Comparison of ENCODE assay signal across 33 cellular contexts in genomic region chr13:101979825-101980224, GRCh38.
DNase-seq lines count a peak whose midpoint lies in the region; ATAC-seq, FAIRE-seq and TF ChIP-seq lines count a peak whose summit lies in the region.
"Had no signal": no experiment of that assay in that cellular context is flagged by ENCODE, and none has a peak within 500 bp of the region (broad histone marks: within the 10 kb centered on the region; RNA-seq: fewer than 3 reads in every experiment).

No MANE protein-coding gene starts in this region.

- POLR2A ChIA-PET in activated CD8-positive, alpha-beta T cell treated with anti-CD3 and anti-CD28 coated beads for 36 hours (lab: Charles Lee): no interaction called here

- H3K4me3 ChIP-seq in endocrine pancreas (ENCODE audit: control insufficient read depth, insufficient read depth, low read length): peak overlapping the region; percentile 42
- H3K4me3 ChIP-seq: neural progenitor cell, thoracic aorta, uterus had no signal

- no peaks in the 10 kb centered on the region for H3K4me1 Mint-ChIP-seq in activated CD8-positive, alpha-beta T cell treated with anti-CD3 and anti-CD28 coated beads for 36 hours (ENCODE audit: low read depth)
- H3K4me1 Mint-ChIP-seq: CD4-positive, CD25-positive, alpha-beta regulatory T cell; H9; neural progenitor cell had no signal

- no peak overlapping the region for H3K27ac Mint-ChIP-seq in activated CD8-positive, alpha-beta T cell treated with anti-CD3 and anti-CD28 coated beads for 36 hours
- H3K27ac Mint-ChIP-seq: activated CD4-positive, alpha-beta memory T cell treated with anti-CD3 and anti-CD28 coated beads for 36 hours; activated naive CD4-positive, alpha-beta T cell treated with anti-CD3 and anti-CD28 coated beads for 36 hours; activated T-helper 1 cell treated with anti-CD3 and anti-CD28 coated beads, Interleukin-12 subunit alpha, Interleukin-12 subunit beta, Interleukin-2, Interleukin-4 antibody, amounts not matched to agents 30 ng/mL and 10 ng/mL and 1 ng/mL, durations not matched to agents 14 hours and 24 hours and 36 hours; CD4-positive, CD25-positive, alpha-beta regulatory T cell; dendritic cell treated with granulocyte-macrophage colony-stimulating factor and Interleukin-4, amounts not matched to agents 40 ng/mL and 50 ng/mL, for 4 days; H9; neural progenitor cell had no signal

- H3K36me3 Mint-ChIP-seq in activated CD8-positive, alpha-beta T cell treated with anti-CD3 and anti-CD28 coated beads for 36 hours (ENCODE audit: low read depth): no peaks in the 10 kb centered on the region
- H3K36me3 Mint-ChIP-seq: activated CD4-positive, alpha-beta memory T cell treated with anti-CD3 and anti-CD28 coated beads for 36 hours; CD4-positive, CD25-positive, alpha-beta regulatory T cell; neural progenitor cell had no signal

- peaks cover 3% of the 10 kb centered on the region for H3K27me3 Mint-ChIP-seq in activated CD8-positive, alpha-beta T cell treated with anti-CD3 and anti-CD28 coated beads for 36 hours
- H3K27me3 Mint-ChIP-seq: CD4-positive, CD25-positive, alpha-beta regulatory T cell; dendritic cell treated with granulocyte-macrophage colony-stimulating factor and Interleukin-4, amounts not matched to agents 40 ng/mL and 50 ng/mL, for 4 days had no signal

- CTCF ChIA-PET in activated CD8-positive, alpha-beta T cell treated with anti-CD3 and anti-CD28 coated beads for 36 hours (lab: Charles Lee): no interaction called here

- no peaks in the 10 kb centered on the region for H3K9me3 ChIP-seq in endocrine pancreas (ENCODE audit: control insufficient read depth, low read length)
- H3K9me3 ChIP-seq: thoracic aorta, uterus had no signal

- peak; percentile 48 for FAIRE-seq in H54 (lab: Jason Lieb, UNC)
- FAIRE-seq: A204.1, G401.6 had no signal

- H3K9ac ChIP-seq in endocrine pancreas (ENCODE audit: control insufficient read depth, insufficient read depth, low read length): no peak overlapping the region
- H3K9ac ChIP-seq: neural progenitor cell had no signal

- no peaks in the 10 kb centered on the region for H3K36me3 ChIP-seq in endocrine pancreas (ENCODE audit: control insufficient read depth, insufficient read depth, low read length)
- H3K36me3 ChIP-seq: neural progenitor cell, thoracic aorta, uterus had no signal

- DNase-seq in NCI-H2029 treated with DMSO at 0.1 percent for 48 hours (lab: John Stamatoyannopoulos, UW) (peak; percentile 10), NCI-H2029 (lab: John Stamatoyannopoulos, UW) (no peak), H54 (ENCODE audit: insufficient read length, low spot score) (no peak), NCI-H748 (lab: John Stamatoyannopoulos, UW; ENCODE audit: unreplicated experiment) (peak; percentile 78)
- DNase-seq in activated CD8-positive, alpha-beta T cell treated with anti-CD3 and anti-CD28 coated beads for 36 hours: no peak
- DNase-seq: activated CD4-positive, alpha-beta memory T cell treated with anti-CD3 and anti-CD28 coated beads for 36 hours; activated CD4-positive, alpha-beta T cell treated with anti-CD3 and anti-CD28 coated beads for 1 hour; activated CD8-positive, alpha-beta memory T cell treated with anti-CD3 and anti-CD28 coated beads, Interleukin-2, amount 50 U/mL, for 4 hours; activated naive CD4-positive, alpha-beta T cell treated with anti-CD3 and anti-CD28 coated beads for 36 hours; AML-193; CD4-positive, CD25-positive, alpha-beta regulatory T cell; central memory CD4-positive, alpha-beta T cell; H9; islet precursor cell; KG1; left ventricle myocardium superior; NCI-H1694; NCI-H226; OCI-M1; right cardiac atrium; stimulated activated CD4-positive, alpha-beta T cell treated with anti-CD3 and anti-CD28 coated beads, Interleukin-1b, Interleukin-23, amount 100 ng/mL, for 48 hours; stimulated activated naive CD8-positive, alpha-beta T cell treated with anti-CD3 and anti-CD28 coated beads, Interleukin-15, Interleukin-2, amounts not matched to agents 100 U/mL and 50 U/mL, for 24 hours; uterus had no signal

- ATAC-seq in activated CD8-positive, alpha-beta T cell treated with anti-CD3 and anti-CD28 coated beads for 36 hours: no peak
- no peak for ATAC-seq in GM19035 (IDR thresholded peaks at IDR 0.05; ENCODE audit: unreplicated experiment)
- ATAC-seq in HG02885 (IDR thresholded peaks at IDR 0.05; ENCODE audit: poor library complexity, unreplicated experiment): no peak
- ATAC-seq: esophagus mucosa; left ventricle myocardium superior; right cardiac atrium; stimulated activated naive CD8-positive, alpha-beta T cell treated with anti-CD3 and anti-CD28 coated beads, Interleukin-15, Interleukin-2, amounts not matched to agents 100 U/mL and 50 U/mL, for 24 hours had no signal

- H3K4me3 Mint-ChIP-seq in activated CD8-positive, alpha-beta T cell treated with anti-CD3 and anti-CD28 coated beads for 36 hours: no peak overlapping the region
- H3K4me3 Mint-ChIP-seq: activated CD4-positive, alpha-beta memory T cell treated with anti-CD3 and anti-CD28 coated beads for 36 hours; activated naive CD4-positive, alpha-beta T cell treated with anti-CD3 and anti-CD28 coated beads for 36 hours; activated T-helper 1 cell treated with anti-CD3 and anti-CD28 coated beads, Interleukin-12 subunit alpha, Interleukin-12 subunit beta, Interleukin-2, Interleukin-4 antibody, amounts not matched to agents 30 ng/mL and 10 ng/mL and 1 ng/mL, durations not matched to agents 14 hours and 24 hours and 36 hours; CD4-positive, CD25-positive, alpha-beta regulatory T cell; dendritic cell treated with granulocyte-macrophage colony-stimulating factor and Interleukin-4, amounts not matched to agents 40 ng/mL and 50 ng/mL, for 4 days; H9; neural progenitor cell had no signal

- TF ChIP-seq POLR2A in H54 (IDR thresholded peaks at IDR 0.05; ENCODE audit: low read depth, low read length): no peak

- no peaks in the 10 kb centered on the region for H3K27me3 ChIP-seq in endocrine pancreas (ENCODE audit: control insufficient read depth, insufficient read depth, low read length)
- H3K27me3 ChIP-seq: neural progenitor cell, uterus had no signal

- peaks cover 36% of the 10 kb centered on the region for H3K4me1 ChIP-seq in endocrine pancreas (ENCODE audit: control insufficient read depth, insufficient read depth, low read length)
- H3K4me1 ChIP-seq: neural progenitor cell, uterus had no signal

- intact Hi-C loops in activated CD8-positive, alpha-beta T cell treated with anti-CD3 and anti-CD28 coated beads for 36 hours (cut with micrococcal nuclease): no loop called here

- H3K9me3 Mint-ChIP-seq in activated CD8-positive, alpha-beta T cell treated with anti-CD3 and anti-CD28 coated beads for 36 hours: no peaks in the 10 kb centered on the region
- H3K9me3 Mint-ChIP-seq: activated CD4-positive, alpha-beta memory T cell treated with anti-CD3 and anti-CD28 coated beads for 36 hours; activated naive CD4-positive, alpha-beta T cell treated with anti-CD3 and anti-CD28 coated beads for 36 hours; activated T-helper 1 cell treated with anti-CD3 and anti-CD28 coated beads, Interleukin-12 subunit alpha, Interleukin-12 subunit beta, Interleukin-2, Interleukin-4 antibody, amounts not matched to agents 30 ng/mL and 10 ng/mL and 1 ng/mL, durations not matched to agents 14 hours and 24 hours and 36 hours; CD4-positive, CD25-positive, alpha-beta regulatory T cell; H9; neural progenitor cell had no signal

- no peak for TF ChIP-seq CTCF in activated CD8-positive, alpha-beta T cell treated with anti-CD3 and anti-CD28 coated beads for 36 hours (IDR thresholded peaks at IDR 0.05)

Comparison
In these comparisons a context has a peak if more than half of its experiments do, and no peak if none do; other contexts are left out.
1. DNase-seq: peak in NCI-H2029 treated with DMSO at 0.1 percent for 48 hours (single experiment) and NCI-H748 (single experiment); none in NCI-H2029 (single experiment), H54 (single experiment) and activated CD8-positive, alpha-beta T cell treated with anti-CD3 and anti-CD28 coated beads for 36 hours (single experiment).